In the genomic region with DNA sequence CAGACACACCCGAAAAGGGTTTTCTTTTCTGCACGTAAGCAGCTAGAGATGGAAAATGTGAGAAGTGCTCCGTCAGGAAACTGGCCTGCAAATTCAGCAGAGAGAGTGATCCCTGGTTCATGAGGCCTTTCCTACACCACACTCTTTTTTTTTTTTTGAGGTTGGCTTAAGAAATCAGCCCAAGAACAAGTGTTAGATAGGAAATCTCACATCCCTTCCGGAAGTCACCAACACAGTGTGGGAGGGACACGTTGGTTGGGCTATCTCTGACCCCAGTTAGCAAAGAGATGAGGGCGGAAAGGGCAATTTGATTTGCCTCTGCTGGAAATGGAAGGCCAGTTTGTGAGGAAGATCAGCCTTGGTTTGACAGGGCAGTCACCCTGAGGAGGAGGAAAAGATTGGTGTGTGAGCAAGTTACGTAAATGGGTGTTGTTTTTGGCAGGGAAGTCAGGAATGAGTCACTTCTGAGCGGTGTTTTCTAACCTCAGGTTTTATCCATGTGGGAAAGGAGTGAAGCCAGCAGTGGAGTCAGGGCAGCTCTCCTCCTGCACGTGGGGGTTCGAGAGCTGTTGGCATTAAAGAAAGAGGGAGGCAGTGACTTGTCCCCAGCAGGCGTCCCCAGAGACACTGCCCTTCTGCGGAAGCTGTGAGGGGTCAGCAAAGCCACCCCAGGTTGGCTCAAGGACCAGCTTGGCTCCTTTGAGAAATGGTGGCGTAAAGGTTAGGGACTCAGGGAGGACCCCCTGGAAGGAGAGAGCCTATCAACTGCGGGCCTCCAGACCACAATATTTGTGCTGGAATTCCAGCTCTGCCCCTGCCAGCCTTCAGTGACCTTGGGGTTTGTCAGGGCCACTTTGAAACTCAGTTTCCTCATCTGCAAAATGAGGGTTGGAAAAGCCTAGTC, we compare ENCODE assay signal across 8 cellular contexts.
DNase-seq lines count a peak whose midpoint lies in the region; ATAC-seq and TF ChIP-seq lines count a peak whose summit lies in the region.

No MANE protein-coding gene starts in this region.

- peak overlapping the region; percentile 92 for H3K27ac Mint-ChIP-seq in activated naive CD8-positive, alpha-beta T cell treated with anti-CD3 and anti-CD28 coated beads, Interleukin-2, amount 50 U/mL, for 24 hours

- peak; percentile 31 for ATAC-seq in activated naive CD8-positive, alpha-beta T cell treated with anti-CD3 and anti-CD28 coated beads, Interleukin-2, amount 50 U/mL, for 24 hours
- peak; percentile 89 to 91 for ATAC-seq in right cardiac atrium
- no peak for ATAC-seq in HG02970 (IDR thresholded peaks at IDR 0.05; ENCODE audit: low FRiP score, unreplicated experiment)
- no peak for ATAC-seq in GM19035 (IDR thresholded peaks at IDR 0.05; ENCODE audit: unreplicated experiment)

- H3K27me3 Mint-ChIP-seq in activated naive CD8-positive, alpha-beta T cell treated with anti-CD3 and anti-CD28 coated beads, Interleukin-2, amount 50 U/mL, for 24 hours, result no peaks in the 10 kb centered on the region

- H3K9me3 Mint-ChIP-seq in activated naive CD8-positive, alpha-beta T cell treated with anti-CD3 and anti-CD28 coated beads, Interleukin-2, amount 50 U/mL, for 24 hours, result peaks cover 8% of the 10 kb centered on the region

- H3K4me1 ChIP-seq in right cardiac atrium (ENCODE audit: control insufficient read depth, insufficient read depth, low read length), result peaks cover 29% of the 10 kb centered on the region

- POLR2A ChIA-PET in BJ (lab: Charles Lee), result no interaction called here

- H3K27ac ChIP-seq in right cardiac atrium (ENCODE audit: low read length), result peak overlapping the region; percentile 74
- peak overlapping the region; percentile 20 to 94 (median 86) for H3K27ac ChIP-seq in skin epidermis

- H3K4me1 Mint-ChIP-seq in activated naive CD8-positive, alpha-beta T cell treated with anti-CD3 and anti-CD28 coated beads, Interleukin-2, amount 50 U/mL, for 24 hours, result peaks cover 65% of the 10 kb centered on the region

- intact Hi-C loops in right cardiac atrium (cut with DNase I), result loop anchor here in 1 of 4 donors (10.0 kb wide), 1 partner anchor 243 kb away; no protein-coding TSS in a partner anchor

- CTCF ChIA-PET in BJ (lab: Yijun Ruan, JAX), result interaction anchor here (1.4 to 1.5 kb wide), 2 partner anchors 21 to 316 kb away, joined by 4 to 5 read pairs; no protein-coding TSS in a partner anchor

- no peak overlapping the region for H3K4me3 ChIP-seq in BJ (ENCODE audit: low read depth, low read length)
- H3K4me3 ChIP-seq in MG63, result no peak overlapping the region
- H3K4me3 ChIP-seq in right cardiac atrium (ENCODE audit: low read length), result no peak overlapping the region
- H3K4me3 ChIP-seq in skin epidermis, result no peak overlapping the region

- no peak for TF ChIP-seq CTCF in BJ (IDR thresholded peaks at IDR 0.05; ENCODE audit: insufficient read depth, low read depth, low read length)

- H3K36me3 Mint-ChIP-seq in activated naive CD8-positive, alpha-beta T cell treated with anti-CD3 and anti-CD28 coated beads, Interleukin-2, amount 50 U/mL, for 24 hours (ENCODE audit: low read depth), result peaks cover 67% of the 10 kb centered on the region

- H3K9me3 ChIP-seq in MG63 (no peaks in the 10 kb centered on the region), right cardiac atrium (ENCODE audit: control insufficient read depth, low read length) (no peaks in the 10 kb centered on the region)

- H3K27me3 ChIP-seq in BJ (ENCODE audit: control insufficient read depth, insufficient read depth, low read length) (no peaks in the 10 kb centered on the region), MG63 (no peaks in the 10 kb centered on the region), right cardiac atrium (ENCODE audit: control insufficient read depth, insufficient read depth) (no peaks in the 10 kb centered on the region)

- H3K36me3 ChIP-seq in BJ (ENCODE audit: control insufficient read depth, insufficient read depth, low read length) (no peaks in the 10 kb centered on the region), MG63 (no peaks in the 10 kb centered on the region)

- DNase-seq in BJ (ENCODE audit: low read depth) (peak; percentile 92), MG63 (peak; percentile 79), right cardiac atrium (peak; percentile 70 to 79 (median 75)), KG1 (lab: John Stamatoyannopoulos, UW) (no peak)
- peak; percentile 23 for DNase-seq in activated naive CD8-positive, alpha-beta T cell treated with anti-CD3 and anti-CD28 coated beads, Interleukin-2, amount 50 U/mL, for 24 hours

- WGBS in right cardiac atrium, result 33% methylated on average over 14 of the region's 14 CpGs

- peak overlapping the region; percentile 36 for H3K4me3 Mint-ChIP-seq in activated naive CD8-positive, alpha-beta T cell treated with anti-CD3 and anti-CD28 coated beads, Interleukin-2, amount 50 U/mL, for 24 hours

Comparison
In these comparisons a context has a peak if more than half of its experiments do, and no peak if none do; other contexts are left out.
1. ATAC-seq: peak in activated naive CD8-positive, alpha-beta T cell treated with anti-CD3 and anti-CD28 coated beads, Interleukin-2, amount 50 U/mL, for 24 hours (single experiment) and right cardiac atrium (2 of 2); none in HG02970 (single experiment) and GM19035 (single experiment).